Comparison of ENCODE assay signal across 1 cellular context in genomic region chr4:87278335-87278794, GRCh38.
TF ChIP-seq lines count a peak whose summit lies in the region.

No MANE protein-coding gene starts in this region.

TF ChIP-seq in HepG2, 621 proteins besides CTCF, POLR2A, EP300 and RAD21 (continued from another document and continues in another):
- TF ChIP-seq, protein P1, sequence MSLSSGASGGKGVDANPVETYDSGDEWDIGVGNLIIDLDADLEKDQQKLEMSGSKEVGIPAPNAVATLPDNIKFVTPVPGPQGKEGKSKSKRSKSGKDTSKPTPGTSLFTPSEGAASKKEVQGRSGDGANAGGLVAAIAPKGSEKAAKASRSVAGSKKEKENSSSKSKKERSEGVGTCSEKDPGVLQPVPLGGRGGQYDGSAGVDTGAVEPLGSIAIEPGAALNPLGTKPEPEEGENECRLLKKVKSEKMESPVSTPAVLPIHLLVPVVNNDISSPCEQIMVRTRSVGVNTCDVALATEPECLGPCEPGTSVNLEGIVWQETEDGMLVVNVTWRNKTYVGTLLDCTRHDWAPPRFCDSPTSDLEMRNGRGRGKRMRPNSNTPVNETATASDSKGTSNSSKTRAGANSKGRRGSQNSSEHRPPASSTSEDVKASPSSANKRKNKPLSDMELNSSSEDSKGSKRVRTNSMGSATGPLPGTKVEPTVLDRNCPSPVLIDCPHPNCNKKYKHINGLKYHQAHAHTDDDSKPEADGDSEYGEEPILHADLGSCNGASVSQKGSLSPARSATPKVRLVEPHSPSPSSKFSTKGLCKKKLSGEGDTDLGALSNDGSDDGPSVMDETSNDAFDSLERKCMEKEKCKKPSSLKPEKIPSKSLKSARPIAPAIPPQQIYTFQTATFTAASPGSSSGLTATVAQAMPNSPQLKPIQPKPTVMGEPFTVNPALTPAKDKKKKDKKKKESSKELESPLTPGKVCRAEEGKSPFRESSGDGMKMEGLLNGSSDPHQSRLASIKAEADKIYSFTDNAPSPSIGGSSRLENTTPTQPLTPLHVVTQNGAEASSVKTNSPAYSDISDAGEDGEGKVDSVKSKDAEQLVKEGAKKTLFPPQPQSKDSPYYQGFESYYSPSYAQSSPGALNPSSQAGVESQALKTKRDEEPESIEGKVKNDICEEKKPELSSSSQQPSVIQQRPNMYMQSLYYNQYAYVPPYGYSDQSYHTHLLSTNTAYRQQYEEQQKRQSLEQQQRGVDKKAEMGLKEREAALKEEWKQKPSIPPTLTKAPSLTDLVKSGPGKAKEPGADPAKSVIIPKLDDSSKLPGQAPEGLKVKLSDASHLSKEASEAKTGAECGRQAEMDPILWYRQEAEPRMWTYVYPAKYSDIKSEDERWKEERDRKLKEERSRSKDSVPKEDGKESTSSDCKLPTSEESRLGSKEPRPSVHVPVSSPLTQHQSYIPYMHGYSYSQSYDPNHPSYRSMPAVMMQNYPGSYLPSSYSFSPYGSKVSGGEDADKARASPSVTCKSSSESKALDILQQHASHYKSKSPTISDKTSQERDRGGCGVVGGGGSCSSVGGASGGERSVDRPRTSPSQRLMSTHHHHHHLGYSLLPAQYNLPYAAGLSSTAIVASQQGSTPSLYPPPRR (CRISPR knock-in tag; IDR thresholded peaks at IDR 0.05; ENCODE audit: borderline replicate concordance): peak; percentile 92
- TF ChIP-seq, protein P2, sequence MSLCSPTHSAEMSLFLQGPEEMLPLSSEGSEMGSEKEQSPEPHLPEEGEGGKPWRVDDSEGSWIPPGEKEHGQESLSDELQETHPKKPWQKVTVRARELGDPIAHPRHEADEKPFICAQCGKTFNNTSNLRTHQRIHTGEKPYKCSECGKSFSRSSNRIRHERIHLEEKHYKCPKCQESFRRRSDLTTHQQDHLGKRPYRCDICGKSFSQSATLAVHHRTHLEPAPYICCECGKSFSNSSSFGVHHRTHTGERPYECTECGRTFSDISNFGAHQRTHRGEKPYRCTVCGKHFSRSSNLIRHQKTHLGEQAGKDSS (CRISPR knock-in tag; IDR thresholded peaks at IDR 0.05; ENCODE audit: borderline replicate concordance, low read depth): no peak
- TF ChIP-seq SYNCRIP (IDR thresholded peaks at IDR 0.05; ENCODE audit: insufficient read depth, low read depth, low read length): no peak
- peak; percentile 96 for TF ChIP-seq ZFP1 (CRISPR knock-in tag; IDR thresholded peaks at IDR 0.05)
- no peak for TF ChIP-seq CBX2 (IDR thresholded peaks at IDR 0.05; ENCODE audit: low read depth, low read length)
- TF ChIP-seq CBX2 (CRISPR knock-in tag; IDR thresholded peaks at IDR 0.05; ENCODE audit: low read depth): no peak
- TF ChIP-seq CENPX (CRISPR knock-in tag; IDR thresholded peaks at IDR 0.05): no peak
- TF ChIP-seq SMC3 (IDR thresholded peaks at IDR 0.05; ENCODE audit: low read length): no peak
- TF ChIP-seq, protein P3, sequence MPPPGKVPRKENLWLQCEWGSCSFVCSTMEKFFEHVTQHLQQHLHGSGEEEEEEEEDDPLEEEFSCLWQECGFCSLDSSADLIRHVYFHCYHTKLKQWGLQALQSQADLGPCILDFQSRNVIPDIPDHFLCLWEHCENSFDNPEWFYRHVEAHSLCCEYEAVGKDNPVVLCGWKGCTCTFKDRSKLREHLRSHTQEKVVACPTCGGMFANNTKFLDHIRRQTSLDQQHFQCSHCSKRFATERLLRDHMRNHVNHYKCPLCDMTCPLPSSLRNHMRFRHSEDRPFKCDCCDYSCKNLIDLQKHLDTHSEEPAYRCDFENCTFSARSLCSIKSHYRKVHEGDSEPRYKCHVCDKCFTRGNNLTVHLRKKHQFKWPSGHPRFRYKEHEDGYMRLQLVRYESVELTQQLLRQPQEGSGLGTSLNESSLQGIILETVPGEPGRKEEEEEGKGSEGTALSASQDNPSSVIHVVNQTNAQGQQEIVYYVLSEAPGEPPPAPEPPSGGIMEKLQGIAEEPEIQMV (CRISPR knock-in tag; IDR thresholded peaks at IDR 0.05; ENCODE audit: low read depth): no peak
- TF ChIP-seq ZNF326 (CRISPR knock-in tag; IDR thresholded peaks at IDR 0.05; ENCODE audit: borderline replicate concordance): no peak
- no peak for TF ChIP-seq JDP2 (CRISPR knock-in tag; IDR thresholded peaks at IDR 0.05; ENCODE audit: borderline replicate concordance)
- peak; percentile 96 for TF ChIP-seq ZMYM4 (CRISPR knock-in tag; IDR thresholded peaks at IDR 0.05)
- peak; percentile 99 for TF ChIP-seq HNF4A (CRISPR knock-in tag; IDR thresholded peaks at IDR 0.05)
- TF ChIP-seq ZNF550 (CRISPR knock-in tag; IDR thresholded peaks at IDR 0.05; ENCODE audit: borderline replicate concordance): no peak
- no peak for TF ChIP-seq GLI4 (CRISPR knock-in tag; IDR thresholded peaks at IDR 0.05; ENCODE audit: borderline replicate concordance)
- TF ChIP-seq ZNF496 (CRISPR knock-in tag; IDR thresholded peaks at IDR 0.05; ENCODE audit: insufficient replicate concordance): no peak
- TF ChIP-seq JUN (CRISPR knock-in tag; IDR thresholded peaks at IDR 0.05): peak; percentile 68; the same call in 1 of the 2 replicates
- peak; percentile 74 for TF ChIP-seq IRF2 (CRISPR knock-in tag; IDR thresholded peaks at IDR 0.05)
- TF ChIP-seq TBX3 (IDR thresholded peaks at IDR 0.05; ENCODE audit: borderline replicate concordance): peak; percentile 95
- TF ChIP-seq ARHGAP35 (CRISPR knock-in tag; IDR thresholded peaks at IDR 0.05; ENCODE audit: borderline replicate concordance): no peak
- TF ChIP-seq ZNF142 (CRISPR knock-in tag; IDR thresholded peaks at IDR 0.05): no peak
- TF ChIP-seq RBM39 (IDR thresholded peaks at IDR 0.05; ENCODE audit: low read depth, low read length, poor library complexity, severe bottlenecking): no peak
- TF ChIP-seq SNAPC4 (CRISPR knock-in tag; IDR thresholded peaks at IDR 0.05): peak; percentile 76; the same call in 1 of the 2 replicates
- peak; percentile 62; the same call in 1 of the 2 replicates for TF ChIP-seq MYC (CRISPR knock-in tag; IDR thresholded peaks at IDR 0.05; ENCODE audit: borderline replicate concordance)
- no peak for TF ChIP-seq ZNF567 (CRISPR knock-in tag; IDR thresholded peaks at IDR 0.05; ENCODE audit: borderline replicate concordance)
- TF ChIP-seq, protein P4, sequence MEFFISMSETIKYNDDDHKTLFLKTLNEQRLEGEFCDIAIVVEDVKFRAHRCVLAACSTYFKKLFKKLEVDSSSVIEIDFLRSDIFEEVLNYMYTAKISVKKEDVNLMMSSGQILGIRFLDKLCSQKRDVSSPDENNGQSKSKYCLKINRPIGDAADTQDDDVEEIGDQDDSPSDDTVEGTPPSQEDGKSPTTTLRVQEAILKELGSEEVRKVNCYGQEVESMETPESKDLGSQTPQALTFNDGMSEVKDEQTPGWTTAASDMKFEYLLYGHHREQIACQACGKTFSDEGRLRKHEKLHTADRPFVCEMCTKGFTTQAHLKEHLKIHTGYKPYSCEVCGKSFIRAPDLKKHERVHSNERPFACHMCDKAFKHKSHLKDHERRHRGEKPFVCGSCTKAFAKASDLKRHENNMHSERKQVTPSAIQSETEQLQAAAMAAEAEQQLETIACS (CRISPR knock-in tag; IDR thresholded peaks at IDR 0.05): no peak
- no peak for TF ChIP-seq KMT2A (CRISPR knock-in tag; IDR thresholded peaks at IDR 0.05)
- TF ChIP-seq ZNF431 (CRISPR knock-in tag; IDR thresholded peaks at IDR 0.05; ENCODE audit: borderline replicate concordance, low read depth): peak; percentile 40; the same call in 1 of the 2 replicates
- TF ChIP-seq CEBPG (CRISPR knock-in tag; IDR thresholded peaks at IDR 0.05): peak; percentile 56
- no peak for TF ChIP-seq HNRNPL (IDR thresholded peaks at IDR 0.05; ENCODE audit: low read depth, low read length)
- TF ChIP-seq SIN3B (IDR thresholded peaks at IDR 0.05; ENCODE audit: low read length): no peak
- no peak for TF ChIP-seq KAT2B (IDR thresholded peaks at IDR 0.05; ENCODE audit: borderline replicate concordance, low read depth, low read length)
- TF ChIP-seq GATAD1 (CRISPR knock-in tag; IDR thresholded peaks at IDR 0.05): 0 out of 2 replicates have a peak, but pooled peaks have one; percentile 41
- TF ChIP-seq HCFC1 (IDR thresholded peaks at IDR 0.05; ENCODE audit: low read depth, low read length): no peak
- no peak for TF ChIP-seq PHF8 (CRISPR knock-in tag; IDR thresholded peaks at IDR 0.05)
- TF ChIP-seq NAIF1 (CRISPR knock-in tag; IDR thresholded peaks at IDR 0.05; ENCODE audit: borderline replicate concordance): no peak
- peak; percentile 40; the same call in 1 of the 2 replicates for TF ChIP-seq ZNF136 (CRISPR knock-in tag; IDR thresholded peaks at IDR 0.05; ENCODE audit: low read depth)
- TF ChIP-seq, protein P5, sequence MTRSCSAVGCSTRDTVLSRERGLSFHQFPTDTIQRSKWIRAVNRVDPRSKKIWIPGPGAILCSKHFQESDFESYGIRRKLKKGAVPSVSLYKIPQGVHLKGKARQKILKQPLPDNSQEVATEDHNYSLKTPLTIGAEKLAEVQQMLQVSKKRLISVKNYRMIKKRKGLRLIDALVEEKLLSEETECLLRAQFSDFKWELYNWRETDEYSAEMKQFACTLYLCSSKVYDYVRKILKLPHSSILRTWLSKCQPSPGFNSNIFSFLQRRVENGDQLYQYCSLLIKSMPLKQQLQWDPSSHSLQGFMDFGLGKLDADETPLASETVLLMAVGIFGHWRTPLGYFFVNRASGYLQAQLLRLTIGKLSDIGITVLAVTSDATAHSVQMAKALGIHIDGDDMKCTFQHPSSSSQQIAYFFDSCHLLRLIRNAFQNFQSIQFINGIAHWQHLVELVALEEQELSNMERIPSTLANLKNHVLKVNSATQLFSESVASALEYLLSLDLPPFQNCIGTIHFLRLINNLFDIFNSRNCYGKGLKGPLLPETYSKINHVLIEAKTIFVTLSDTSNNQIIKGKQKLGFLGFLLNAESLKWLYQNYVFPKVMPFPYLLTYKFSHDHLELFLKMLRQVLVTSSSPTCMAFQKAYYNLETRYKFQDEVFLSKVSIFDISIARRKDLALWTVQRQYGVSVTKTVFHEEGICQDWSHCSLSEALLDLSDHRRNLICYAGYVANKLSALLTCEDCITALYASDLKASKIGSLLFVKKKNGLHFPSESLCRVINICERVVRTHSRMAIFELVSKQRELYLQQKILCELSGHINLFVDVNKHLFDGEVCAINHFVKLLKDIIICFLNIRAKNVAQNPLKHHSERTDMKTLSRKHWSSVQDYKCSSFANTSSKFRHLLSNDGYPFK (CRISPR knock-in tag; IDR thresholded peaks at IDR 0.05; ENCODE audit: borderline replicate concordance): no peak
- no peak for TF ChIP-seq PAWR (CRISPR knock-in tag; IDR thresholded peaks at IDR 0.05; ENCODE audit: borderline replicate concordance)
